In the genomic region with DNA sequence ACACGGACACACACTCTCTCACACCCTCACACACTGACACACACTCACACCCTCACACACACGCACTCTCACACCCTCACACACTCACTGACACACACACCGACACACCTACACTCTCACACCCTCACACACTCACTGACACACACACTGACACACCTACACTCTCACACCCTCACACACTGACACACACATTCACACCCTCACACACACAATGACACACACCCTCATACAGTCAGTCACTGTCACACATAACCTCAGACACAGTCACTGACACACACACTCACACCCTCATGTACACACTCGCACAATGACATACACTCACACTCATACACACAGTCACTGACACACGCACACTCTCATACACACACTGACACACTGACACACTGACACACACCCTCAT, we compare ENCODE assay signal across 1 cellular context.
TF ChIP-seq lines count a peak whose summit lies in the region.

No MANE protein-coding gene starts in this region.

TF ChIP-seq in WTC11, 78 proteins besides CTCF, POLR2A, EP300 and RAD21 (continued from another document):
- TF ChIP-seq, protein P1, sequence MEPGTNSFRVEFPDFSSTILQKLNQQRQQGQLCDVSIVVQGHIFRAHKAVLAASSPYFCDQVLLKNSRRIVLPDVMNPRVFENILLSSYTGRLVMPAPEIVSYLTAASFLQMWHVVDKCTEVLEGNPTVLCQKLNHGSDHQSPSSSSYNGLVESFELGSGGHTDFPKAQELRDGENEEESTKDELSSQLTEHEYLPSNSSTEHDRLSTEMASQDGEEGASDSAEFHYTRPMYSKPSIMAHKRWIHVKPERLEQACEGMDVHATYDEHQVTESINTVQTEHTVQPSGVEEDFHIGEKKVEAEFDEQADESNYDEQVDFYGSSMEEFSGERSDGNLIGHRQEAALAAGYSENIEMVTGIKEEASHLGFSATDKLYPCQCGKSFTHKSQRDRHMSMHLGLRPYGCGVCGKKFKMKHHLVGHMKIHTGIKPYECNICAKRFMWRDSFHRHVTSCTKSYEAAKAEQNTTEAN (CRISPR knock-in tag; IDR thresholded peaks at IDR 0.05): peak; percentile 79; the same call in 1 of the 2 replicates
TF ChIP-seq in WTC11: peak in this region for 1.
